Comparison of ENCODE assay signal across 8 cellular contexts in the genomic region with DNA sequence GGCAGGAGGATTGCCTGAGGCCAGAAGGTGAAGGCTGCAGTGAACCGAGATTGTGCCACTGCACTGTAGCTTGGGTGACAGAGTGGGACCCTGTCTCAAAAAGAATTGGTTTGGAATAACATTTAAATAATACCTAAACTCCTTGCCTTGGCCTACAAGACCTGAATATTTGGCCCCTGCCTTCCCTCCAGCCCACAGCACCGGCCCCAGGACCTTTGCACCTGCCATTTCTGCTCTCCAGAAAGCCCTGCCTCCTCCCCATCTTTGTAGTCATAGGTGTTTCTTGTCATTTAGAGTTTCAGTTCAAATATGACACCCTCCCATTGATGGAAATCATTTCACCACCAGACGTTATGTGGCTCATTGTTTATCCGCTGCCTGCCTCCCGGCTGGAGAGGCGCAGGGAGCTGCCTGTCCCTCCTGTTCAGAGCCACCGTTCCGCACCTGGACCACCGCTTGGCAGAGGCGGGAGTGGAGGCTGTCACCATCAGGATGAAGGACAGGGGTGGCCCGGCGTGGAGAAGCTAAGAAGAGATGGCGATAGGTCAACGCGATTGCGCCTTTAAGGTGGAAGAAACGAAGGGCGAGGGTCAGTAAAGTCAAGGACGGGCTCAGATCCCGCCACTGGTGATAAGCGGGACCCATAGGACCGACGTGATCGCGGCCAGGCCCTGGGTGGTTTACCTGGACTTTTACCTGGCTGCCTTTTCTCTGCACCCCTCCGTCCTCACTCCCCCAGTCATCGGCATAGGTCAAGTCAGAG. TPM values are rescaled to one million over a fixed set of nuclear protein-coding genes. Genes with fewer than 3 reads are reported as not detected.
DNase-seq lines count a peak whose midpoint lies in the region; ATAC-seq and TF ChIP-seq lines count a peak whose summit lies in the region.

No MANE protein-coding gene starts in this region.

- H3K27me3 Mint-ChIP-seq in CD8-positive, alpha-beta T cell (ENCODE audit: low read depth) = no peaks in the 10 kb centered on the region
- H3K27me3 Mint-ChIP-seq in neural progenitor cell (ENCODE audit: insufficient read depth, low read depth) = peaks cover 5% of the 10 kb centered on the region

- no TSS peak for BruUV-seq in OCI-LY7 (replicated peaks; lab: Mats Ljungman, UMichigan)

- H4K20me1 ChIP-seq in OCI-LY7 (ENCODE audit: insufficient read depth, low read length) = peaks cover 13% of the 10 kb centered on the region; the same call in 1 of the 2 replicates
- peaks cover 34% of the 10 kb centered on the region for H4K20me1 ChIP-seq in neural progenitor cell (ENCODE audit: low read depth)

- H3K4me1 Mint-ChIP-seq in CD8-positive, alpha-beta T cell (ENCODE audit: low read depth) = peaks cover 64% of the 10 kb centered on the region
- H3K4me1 Mint-ChIP-seq in neural progenitor cell = peaks cover 84% of the 10 kb centered on the region

- POLR2A ChIA-PET in CD8-positive, alpha-beta T cell (lab: Charles Lee) = interaction anchor here (1.2 to 1.8 kb wide), 4 partner anchors 8 to 33 kb away, joined by 3 to 9 read pairs (median 4); no protein-coding TSS in a partner anchor
- POLR2A ChIA-PET in OCI-LY7 (lab: Charles Lee) = no interaction called here

- H3F3A ChIP-seq in neural progenitor cell (ENCODE audit: low read depth) = peaks cover 22% of the 10 kb centered on the region

- intact Hi-C loops in CD8-positive, alpha-beta T cell (cut with DNase I, micrococcal nuclease) = loop anchor here (1.0 to 10.0 kb wide), 11 partner anchors 9 to 972 kb away; a partner anchor contains a TSS
- intact Hi-C loops in OCI-LY7 (cut with micrococcal nuclease; ENCODE audit: unreplicated experiment) = loop anchor here (2.0 to 5.0 kb wide), 5 partner anchors 33 to 972 kb away; a partner anchor contains a TSS

- DNase-seq in CD8-positive, alpha-beta T cell = no peak
- no peak for DNase-seq in OCI-LY7 (ENCODE audit: low spot score)
- peak; percentile 42 for DNase-seq in ecto neural progenitor cell (ENCODE audit: low spot score)
- no peak for DNase-seq in neural progenitor cell (ENCODE audit: low spot score)
- no peak for DNase-seq in COR-L47 (lab: John Stamatoyannopoulos, UW)

- no peaks in the 10 kb centered on the region for H3K9me2 ChIP-seq in OCI-LY7 (ENCODE audit: insufficient read depth, low read length)

- no peaks in the 10 kb centered on the region for H3K27me3 ChIP-seq in CD8-positive, alpha-beta T cell (ENCODE audit: insufficient read depth, low read length)
- H3K27me3 ChIP-seq in neural progenitor cell = no peaks in the 10 kb centered on the region

- H3K27ac ChIP-seq in CD8-positive, alpha-beta T cell (ENCODE audit: low read depth, low read length) = no peak overlapping the region
- H3K27ac ChIP-seq in OCI-LY7 (ENCODE audit: low read depth, low read length, poor library complexity, severe bottlenecking) = no peak overlapping the region
- no peak overlapping the region for H3K27ac ChIP-seq in neural progenitor cell

- no peak for ATAC-seq in CD8-positive, alpha-beta T cell
- ATAC-seq in HG03342 (IDR thresholded peaks at IDR 0.05; ENCODE audit: unreplicated experiment) (no peak), HG03108 (IDR thresholded peaks at IDR 0.05; ENCODE audit: unreplicated experiment) (no peak), HG03175 (IDR thresholded peaks at IDR 0.05; ENCODE audit: unreplicated experiment) (no peak)

- no peaks in the 10 kb centered on the region for H3K9me3 ChIP-seq in CD8-positive, alpha-beta T cell (ENCODE audit: low read length)
- H3K9me3 ChIP-seq in OCI-LY7 (ENCODE audit: low read length) = no peaks in the 10 kb centered on the region
- no peaks in the 10 kb centered on the region for H3K9me3 ChIP-seq in neural progenitor cell (ENCODE audit: low read depth)

- H3K36me3 Mint-ChIP-seq in CD8-positive, alpha-beta T cell = peaks cover 2% of the 10 kb centered on the region
- H3K36me3 Mint-ChIP-seq in neural progenitor cell = peaks cover 1% of the 10 kb centered on the region

- no peak for TF ChIP-seq CTCF in CD8-positive, alpha-beta T cell (IDR thresholded peaks at IDR 0.05)
- TF ChIP-seq CTCF in OCI-LY7 (conservative IDR thresholded peaks at IDR 0.05; ENCODE audit: low read length) (no peak), neural progenitor cell (IDR thresholded peaks at IDR 0.05) (no peak)

- peak overlapping the region; percentile 44 for H3K4me3 ChIP-seq in CD8-positive, alpha-beta T cell (ENCODE audit: low read depth, low read length)
- peak overlapping the region; percentile 80 for H3K4me3 ChIP-seq in OCI-LY7 (ENCODE audit: low read depth, low read length, poor library complexity, severe bottlenecking)
- H3K4me3 ChIP-seq in neural progenitor cell = no peak overlapping the region

- H2AFZ ChIP-seq in OCI-LY7 (ENCODE audit: low read length) = 0 out of 2 replicates have a peak overlapping the region, but pooled peaks have one; percentile 33
- H2AFZ ChIP-seq in neural progenitor cell (replicated peaks) = no peak overlapping the region

- peak overlapping the region; percentile 69 for H3K4me3 Mint-ChIP-seq in CD8-positive, alpha-beta T cell
- H3K4me3 Mint-ChIP-seq in neural progenitor cell = peak overlapping the region; percentile 86

- H3K9ac ChIP-seq in neural progenitor cell = no peak overlapping the region

- no peaks in the 10 kb centered on the region for H3K9me3 Mint-ChIP-seq in CD8-positive, alpha-beta T cell
- no peaks in the 10 kb centered on the region for H3K9me3 Mint-ChIP-seq in neural progenitor cell

- H3K4me1 ChIP-seq in CD8-positive, alpha-beta T cell (ENCODE audit: insufficient read depth, low read length) = peaks cover 58% of the 10 kb centered on the region
- H3K4me1 ChIP-seq in OCI-LY7 (ENCODE audit: insufficient read depth, low read length, poor library complexity, severe bottlenecking) = peaks cover 70% of the 10 kb centered on the region
- peaks cover 25% of the 10 kb centered on the region for H3K4me1 ChIP-seq in neural progenitor cell

- H3K79me2 ChIP-seq in OCI-LY7 (ENCODE audit: insufficient read depth, low read depth, low read length) (peaks cover 38% of the 10 kb centered on the region), neural progenitor cell (ENCODE audit: low read depth) (peaks cover 35% of the 10 kb centered on the region)

- no peaks in the 10 kb centered on the region for H3K36me3 ChIP-seq in CD8-positive, alpha-beta T cell (ENCODE audit: insufficient read depth, low read length)
- no peaks in the 10 kb centered on the region for H3K36me3 ChIP-seq in OCI-LY7 (ENCODE audit: insufficient read depth, low read length)
- H3K36me3 ChIP-seq in neural progenitor cell = no peaks in the 10 kb centered on the region

- peak overlapping the region; percentile 60 for H3K27ac Mint-ChIP-seq in CD8-positive, alpha-beta T cell
- H3K27ac Mint-ChIP-seq in neural progenitor cell = peak overlapping the region; percentile 91

- peak overlapping the region; percentile 75 for H3K4me2 ChIP-seq in OCI-LY7 (ENCODE audit: low read length)
- peak overlapping the region; percentile 18 for H3K4me2 ChIP-seq in neural progenitor cell

- CTCF ChIA-PET in CD8-positive, alpha-beta T cell (lab: Charles Lee) = interaction anchor here (0.5 to 4.9 kb wide), 9 partner anchors 8 to 1822 kb away, joined by 3 to 27 read pairs (median 8); no protein-coding TSS in a partner anchor
- CTCF ChIA-PET in OCI-LY7 (lab: Charles Lee; ENCODE audit: unreplicated experiment) = no interaction called here

RNA-seq across cellular contexts. Expression of a gene that starts 0.6 kb away (rescaled TPM):
- 100 to 1,000 TPM; 125 to 126 TPM for total RNA-seq in CD8-positive, alpha-beta T cell
- total RNA-seq in OCI-LY7 (2014; rRNA removed; shearing (Covaris generic)) = 46.6 and 56.9 TPM in 2 replicates
- total RNA-seq in OCI-LY7 (2022) (65.6 and 70.2 TPM in 2 replicates), neural progenitor cell (ENCODE audit: low replicate concordance) (18.0 and 22.9 TPM in 2 replicates)
